ENCODE assay signal across 7 cellular contexts in genomic region chr12:89461649-89462612, GRCh38.
DNase-seq lines count a peak whose midpoint lies in the region; ATAC-seq, FAIRE-seq and TF ChIP-seq lines count a peak whose summit lies in the region.

No MANE protein-coding gene starts in this region.

- H2AFZ ChIP-seq in OCI-LY3 (ENCODE audit: low read depth, low read length): no peak overlapping the region

- H3K36me3 ChIP-seq in OCI-LY3 (replicated peaks; ENCODE audit: low read depth, low read length) (no peaks in the 10 kb centered on the region), bronchial epithelial cell (ENCODE audit: control insufficient read depth, insufficient read depth, low read length) (no peaks in the 10 kb centered on the region)

- peak; percentile 38 for DNase-seq in GM10248 (ENCODE audit: extremely low spot score)
- DNase-seq in Jurkat, Clone E6-1 (ENCODE audit: low read depth, low spot score): peak; percentile 60
- DNase-seq in bronchial epithelial cell (ENCODE audit: low read depth): peak; percentile 75
- no peak for DNase-seq in left colon
- peak; percentile 89 for DNase-seq in superior temporal gyrus (ENCODE audit: extremely low spot score)

- POLR2A ChIA-PET in GM10248 (lab: Yijun Ruan, JAX): no interaction called here

- no peaks in the 10 kb centered on the region for H4K20me1 ChIP-seq in OCI-LY3 (ENCODE audit: insufficient read depth, low read length)

- H3K9ac ChIP-seq in OCI-LY3 (ENCODE audit: low read length): no peak overlapping the region

- intact Hi-C loops in left colon (cut with DNase I, micrococcal nuclease): loop anchor here (2.0 to 10.0 kb wide), 3 partner anchors 407 to 443 kb away; no protein-coding TSS in a partner anchor

- peak overlapping the region; percentile 51 for H3K4me2 ChIP-seq in OCI-LY3 (ENCODE audit: low read length)

- peak; percentile 98 for ATAC-seq in GM21723 (IDR thresholded peaks at IDR 0.05; ENCODE audit: unreplicated experiment)
- ATAC-seq in left colon: peak; percentile 85

- H3K27me3 ChIP-seq in OCI-LY3 (ENCODE audit: low read depth, low read length) (no peaks in the 10 kb centered on the region), bronchial epithelial cell (ENCODE audit: control insufficient read depth, insufficient read depth, low read length) (no peaks in the 10 kb centered on the region)

- no peak for FAIRE-seq in bronchial epithelial cell (lab: Jason Lieb, UNC)

- H3K4me3 ChIP-seq in Jurkat, Clone E6-1 (ENCODE audit: low read length): no peak overlapping the region
- peak overlapping the region; percentile 20; the same call in 1 of the 2 replicates for H3K4me3 ChIP-seq in OCI-LY3 (ENCODE audit: low read length)
- no peak overlapping the region for H3K4me3 ChIP-seq in bronchial epithelial cell (ENCODE audit: low read depth, low read length)

- H3K27ac ChIP-seq in OCI-LY3 (ENCODE audit: low read length): no peak overlapping the region

- no peaks in the 10 kb centered on the region for H3K9me3 ChIP-seq in OCI-LY3 (ENCODE audit: insufficient read depth, low read length)

- peaks cover 3% of the 10 kb centered on the region; the same call in 1 of the 2 replicates for H3K4me1 ChIP-seq in OCI-LY3 (ENCODE audit: low read length)

- CTCF ChIA-PET in GM10248 (lab: Yijun Ruan, JAX): interaction anchor here (0.7 to 9.5 kb wide), 47 partner anchors 8 to 477 kb away, joined by 3 to 90 read pairs (median 5); partner anchors contain the start of gene GALNT4

- TF ChIP-seq CTCF in GM10248 (IDR thresholded peaks at IDR 0.05; ENCODE audit: control extremely low read depth, extremely low read depth, low read depth, missing control alignments) (peak; percentile 56), OCI-LY3 (IDR thresholded peaks at IDR 0.05; ENCODE audit: low read depth, low read length) (peak; percentile 70), bronchial epithelial cell (IDR thresholded peaks at IDR 0.05; ENCODE audit: insufficient read depth, low read length, severe bottlenecking) (peak; percentile 33)

- no peaks in the 10 kb centered on the region for H3K79me2 ChIP-seq in OCI-LY3 (ENCODE audit: low read length)

Comparison
In these comparisons a context has a peak if more than half of its experiments do, and no peak if none do; other contexts are left out.
1. DNase-seq: peak in GM10248 (single experiment), Jurkat, Clone E6-1 (single experiment), bronchial epithelial cell (single experiment) and superior temporal gyrus (single experiment); none in left colon (0 of 2).
2. Peak in every context shown above with its lines, with median percentiles within 50 percentile points of each other: CTCF ChIP-seq.